11 cellular contexts compared by ENCODE assay signal in the genomic region with DNA sequence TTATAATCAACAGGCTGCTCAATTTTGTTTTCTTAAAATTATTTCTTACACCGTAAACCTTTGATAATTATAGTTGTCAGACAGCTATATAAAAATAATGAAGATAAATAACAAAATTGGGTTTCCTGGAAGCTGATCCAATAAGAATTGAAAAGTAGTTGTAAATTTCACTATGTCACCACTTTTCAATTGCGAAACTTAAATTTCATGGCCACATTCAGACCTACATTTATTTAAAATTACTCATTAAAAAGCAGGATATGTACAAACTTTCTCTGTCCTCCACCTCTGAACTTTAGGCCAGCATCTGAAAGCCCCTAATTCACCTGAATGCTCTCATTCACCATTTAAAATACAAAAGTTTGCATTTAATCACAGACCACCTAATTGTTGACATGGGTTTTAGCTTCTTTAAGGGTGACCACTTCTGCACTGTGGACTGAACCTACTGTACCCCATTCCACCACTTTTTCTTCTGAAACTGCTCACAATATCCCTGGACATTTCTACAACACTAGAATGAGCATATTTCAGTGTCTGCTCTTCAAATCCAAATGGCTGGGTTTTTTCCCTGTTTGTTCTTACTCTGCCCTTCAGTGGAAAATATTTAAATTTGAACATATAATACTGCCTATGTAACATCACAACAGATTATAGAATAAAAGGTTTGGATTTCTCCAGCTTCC. TPM values are rescaled to one million over a fixed set of nuclear protein-coding genes. Genes with fewer than 3 reads are reported as not detected.
A peak's percentile ranks its signal among the peaks of the same experiment; 100 is the strongest.
DNase-seq lines count a peak whose midpoint lies in the region; TF ChIP-seq lines count a peak whose summit lies in the region.
"Had no signal": no experiment of that assay in that cellular context is flagged by ENCODE, and none has a peak within 500 bp of the region (broad histone marks: within the 10 kb centered on the region; RNA-seq: fewer than 3 reads in every experiment).

No MANE protein-coding gene starts in this region.

- no peaks in the 10 kb centered on the region for H3K27me3 ChIP-seq in mucosa of rectum (ENCODE audit: control insufficient read depth in 2 of 2, insufficient read depth in 2 of 2, low read length in 2 of 2)
- no peaks in the 10 kb centered on the region for H3K27me3 ChIP-seq in tibial artery

- peak overlapping the region; percentile 92 for H3K9ac ChIP-seq in SK-N-MC (ENCODE audit: insufficient read length)
- H3K9ac ChIP-seq in mucosa of rectum (ENCODE audit: low read depth in 1 of 2, low read length in 2 of 2), result peak overlapping the region; percentile 72 to 85

- H3K9me3 ChIP-seq in SK-N-MC (ENCODE audit: low read depth, low read length) (no peaks in the 10 kb centered on the region), mucosa of rectum (ENCODE audit: control insufficient read depth in 2 of 2, low read length in 2 of 2) (no peaks in the 10 kb centered on the region), tibial artery (no peaks in the 10 kb centered on the region)

- H3K4me1 ChIP-seq in mucosa of rectum (ENCODE audit: control insufficient read depth in 2 of 2, insufficient read depth in 2 of 2, low read length in 2 of 2) (peaks cover 0 to 9% of the 10 kb centered on the region in 2 donors), tibial artery (no peaks in the 10 kb centered on the region)

- peaks cover 24% of the 10 kb centered on the region for H3K36me3 ChIP-seq in SK-N-MC (ENCODE audit: insufficient read depth, low read length)
- peaks cover 4 to 9% of the 10 kb centered on the region in 2 donors for H3K36me3 ChIP-seq in mucosa of rectum (ENCODE audit: control insufficient read depth in 2 of 2, insufficient read depth in 2 of 2, low read length in 2 of 2)
- peaks cover 0 to 14% (median 2%) of the 10 kb centered on the region in 3 donors for H3K36me3 ChIP-seq in tibial artery

- H3K4me3 ChIP-seq in SK-N-MC (peak overlapping the region; percentile 94), mucosa of rectum (ENCODE audit: low read length in 2 of 2) (peak overlapping the region; percentile 75 to 92), tibial artery (peak overlapping the region; percentile 39 to 42)

- DNase-seq in SK-N-MC (ENCODE audit: low read depth, low spot score) (no peak), fibroblast of gingiva (ENCODE audit: low read depth) (peak; percentile 20), tibial artery (no peak), H4 (ENCODE audit: low spot score) (no peak), NCI-H2196 (lab: John Stamatoyannopoulos, UW; ENCODE audit: unreplicated experiment) (no peak)
- DNase-seq in stimulated activated CD4-positive, alpha-beta T cell treated with anti-CD3 and anti-CD28 coated beads, Interleukin-4, amount 100 ng/mL, for 1 hour, result no peak
- DNase-seq in stimulated activated CD4-positive, alpha-beta T cell treated with anti-CD3 and anti-CD28 coated beads, Interleukin-4, amount 100 ng/mL, for 4 hours, result no peak
- DNase-seq: NCI-H1436 treated with DMSO at 0.1 percent for 48 hours had no signal

- H3K27ac ChIP-seq in SK-N-MC (peak overlapping the region; percentile 97), mucosa of rectum (ENCODE audit: low read depth in 2 of 2, low read length in 2 of 2) (peak overlapping the region; percentile 71 to 88), tibial artery (peak overlapping the region; percentile 38 to 41)

- intact Hi-C loops in tibial artery (cut with DNase I; ENCODE audit: low total_unique reads), result no loop called here

- no peak for TF ChIP-seq CTCF in tibial artery (IDR thresholded peaks at IDR 0.05)

RNA-seq across cellular contexts. Expression of a gene that starts 0.6 kb away (rescaled TPM):
- total RNA-seq in H4 (2014; rRNA removed; shearing (Covaris generic)), result 64.2 and 68.9 TPM in 2 replicates
- total RNA-seq: Daoy had no signal

RNA-seq across cellular contexts. Expression of a gene that starts 54.4 kb away (rescaled TPM):
- 0.19 and 0.94 TPM in 2 replicates for total RNA-seq in H4 (2014; rRNA removed; shearing (Covaris generic))
- total RNA-seq: myocyte had no signal

Comparison
In these comparisons a context has a peak if more than half of its experiments do, and no peak if none do; other contexts are left out.
1. H3K27ac ChIP-seq: peak in every context shown above with its lines; median percentile 97 in SK-N-MC; 80 in mucosa of rectum; 40 in tibial artery.
2. H3K4me3 ChIP-seq: peak in every context shown above with its lines; median percentile 94 in SK-N-MC; 84 in mucosa of rectum; 40 in tibial artery.